In the genomic region with DNA sequence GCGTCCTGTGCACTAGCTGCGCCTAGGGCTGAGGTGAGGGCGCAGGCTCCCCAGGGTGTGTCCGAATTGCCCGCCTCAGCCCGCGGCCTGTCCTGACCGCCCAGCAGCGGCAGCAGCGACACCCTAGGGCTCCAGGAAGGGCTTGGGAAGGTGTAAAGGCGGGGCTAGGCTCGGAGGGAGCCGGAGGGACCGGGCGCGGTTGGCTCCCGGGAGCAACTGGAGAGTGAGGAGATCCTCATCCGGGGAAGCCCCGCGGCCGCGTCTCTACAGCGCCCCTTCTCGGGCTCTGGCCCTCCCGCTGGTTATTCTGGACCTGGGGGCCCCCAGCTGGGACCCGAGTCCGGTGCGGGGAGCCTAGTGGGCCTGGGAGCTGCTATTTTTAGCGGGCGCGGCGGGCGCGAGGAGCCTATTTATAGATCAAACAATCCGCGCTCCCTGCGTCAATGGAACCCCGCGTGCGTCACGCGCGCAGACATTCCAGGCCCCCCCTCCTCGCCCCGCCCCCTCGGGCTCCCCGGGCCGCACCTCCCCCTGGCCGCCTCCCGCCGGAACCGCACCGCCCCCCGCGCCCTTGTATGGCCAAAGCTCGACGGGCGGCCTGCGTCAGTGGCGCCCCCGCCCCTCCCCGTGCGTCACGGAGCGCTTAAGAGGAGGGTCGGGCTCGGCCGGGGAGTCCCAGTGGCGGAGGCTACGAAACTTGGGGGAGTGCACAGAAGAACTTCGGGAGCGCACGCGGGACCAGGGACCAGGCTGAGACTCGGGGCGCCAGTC, we compare ENCODE assay signal across 8 cellular contexts. TPM values are rescaled to one million over a fixed set of nuclear protein-coding genes. Genes with fewer than 3 reads are reported as not detected.
A peak's percentile ranks its signal among the peaks of the same experiment; 100 is the strongest.
DNase-seq lines count a peak whose midpoint lies in the region; ATAC-seq and TF ChIP-seq lines count a peak whose summit lies in the region.

Gene NR4A1 (plus strand): TSS at position 672 of the 771 bp plus-strand sequence. CDS start 2,887 bp downstream, outside the sequence.

- H3K9me3 ChIP-seq in adrenal gland (replicated peaks in 1 of 3) (no peaks in the 10 kb centered on the region), prostate gland (no peaks in the 10 kb centered on the region), upper lobe of right lung (no peaks in the 10 kb centered on the region)

- H3K4me1 ChIP-seq in adrenal gland (replicated peaks in 1 of 2), result peaks cover 13 to 32% of the 10 kb centered on the region in 2 donors
- peaks cover 33% of the 10 kb centered on the region for H3K4me1 ChIP-seq in prostate gland (replicated peaks)
- H3K4me1 ChIP-seq in upper lobe of right lung, result peaks cover 25% of the 10 kb centered on the region

- DNase-seq in GM12865 (ENCODE audit: low read depth) (peak; percentile 91), HFF-Myc (ENCODE audit: extremely low read depth, low read depth) (peak; percentile 46), NCI-H1048 (lab: John Stamatoyannopoulos, UW) (peak; percentile 88), T-helper 1 cell (peak; percentile 94 to 100 (median 99)), adrenal gland (peak; percentile 98 to 100 (median 99)), left cardiac atrium (peak; percentile 99), prostate gland (ENCODE audit: low spot score) (peak; percentile 99), upper lobe of right lung (peak; percentile 98)

- peak within 1 kb of the TSS; percentile 90 for H3K4me3 ChIP-seq in GM12865 (ENCODE audit: low read depth, low read length)
- peak within 1 kb of the TSS; percentile 55 for H3K4me3 ChIP-seq in HFF-Myc (replicated peaks; ENCODE audit: low read depth, low read length)
- H3K4me3 ChIP-seq in adrenal gland, result peak within 1 kb of the TSS; percentile 7 to 62 (median 40)
- H3K4me3 ChIP-seq in prostate gland, result peak within 1 kb of the TSS; percentile 54 to 85
- peak within 1 kb of the TSS; percentile 63 for H3K4me3 ChIP-seq in upper lobe of right lung

- peak within 1 kb of the TSS; percentile 72 to 98 (median 96) for H3K27ac ChIP-seq in adrenal gland
- H3K27ac ChIP-seq in prostate gland, result peak within 1 kb of the TSS; percentile 100
- H3K27ac ChIP-seq in upper lobe of right lung, result peak within 1 kb of the TSS; percentile 92

- H3K27me3 ChIP-seq in adrenal gland (no peaks in the 10 kb centered on the region), prostate gland (replicated peaks; ENCODE audit: insufficient read depth) (no peaks in the 10 kb centered on the region), upper lobe of right lung (no peaks in the 10 kb centered on the region)

- H3K36me3 ChIP-seq in adrenal gland (replicated peaks in 1 of 2) (peaks cover 0 to 18% of the 10 kb centered on the region in 2 donors), prostate gland (peaks cover 5 to 6% of the 10 kb centered on the region in 2 donors), upper lobe of right lung (peaks cover 12% of the 10 kb centered on the region)

- intact Hi-C loops in adrenal gland (cut with DNase I) (loop anchor here in 1 of 2 donors (2.0 kb wide), 1 partner anchor 18 kb away; no protein-coding TSS in a partner anchor), left cardiac atrium (cut with DNase I) (no loop called here), prostate gland (cut with DNase I) (loop anchor here (2.0 kb wide), 1 partner anchor 18 kb away; no protein-coding TSS in a partner anchor), upper lobe of right lung (cut with DNase I) (no loop called here)

- ATAC-seq in left cardiac atrium (peak; percentile 84 to 93), upper lobe of right lung (peak; percentile 93)

- TF ChIP-seq POLR2A in adrenal gland (IDR thresholded peaks at IDR 0.05) (peak; percentile 96 to 98), prostate gland (IDR thresholded peaks at IDR 0.05) (peak; percentile 95)

- TF ChIP-seq CTCF in GM12865 (IDR thresholded peaks at IDR 0.05; ENCODE audit: insufficient read depth, low read depth, low read length, missing control alignments) (peak; percentile 12), HFF-Myc (IDR thresholded peaks at IDR 0.05; ENCODE audit: low read depth, low read length, missing control alignments) (no peak), adrenal gland (IDR thresholded peaks at IDR 0.05) (peak in 1 of 6 experiments; percentile 10), prostate gland (IDR thresholded peaks at IDR 0.05) (peak in 2 of 4 experiments; percentile 11 to 20), upper lobe of right lung (IDR thresholded peaks at IDR 0.05) (no peak)

- 0 to 1% (median 0%) methylated on average over 24 to 76 of the region's 76 CpGs; no CpG with 5 or more reads in 1 of the 4 donors for WGBS in adrenal gland, 4 donors
- under 1% methylated on average over 58 of the region's 76 CpGs for WGBS in prostate gland

RNA-seq across cellular contexts. Expression of gene NR4A1, which starts in this region (rescaled TPM):
- total RNA-seq in adrenal gland (100 to 1,000 TPM in 5 of 8 donors, 10 to 100 TPM in 3; 49.5 to 854 (median 185) TPM), left cardiac atrium (100 to 1,000 TPM in 1 of 2 donors, 10 to 100 TPM in 1; 85.6 to 172 TPM), prostate gland (100 to 1,000 TPM in 1 of 2 donors, 10 to 100 TPM in 1; 85.1 to 125 TPM), upper lobe of right lung (67.0 TPM)
- polyA plus RNA-seq in adrenal gland, result 100 to 1,000 TPM in 2 of 3 donors, 10 to 100 TPM in 1; 34.5 to 499 (median 282) TPM

Comparison
In these comparisons a context has a peak if more than half of its experiments do, and no peak if none do; other contexts are left out.
1. Peak in every context shown above with its lines: DNase-seq, ATAC-seq, H3K4me3 ChIP-seq and H3K27ac ChIP-seq.
2. DNase-seq: peak in every context shown above with its lines; median percentile 99 in T-helper 1 cell; 99 in adrenal gland; 99 in left cardiac atrium; 99 in prostate gland; 98 in upper lobe of right lung; 91 in GM12865; 88 in NCI-H1048; 46 in HFF-Myc.